Comparison of ENCODE assay signal across 8 cellular contexts in the genomic region with DNA sequence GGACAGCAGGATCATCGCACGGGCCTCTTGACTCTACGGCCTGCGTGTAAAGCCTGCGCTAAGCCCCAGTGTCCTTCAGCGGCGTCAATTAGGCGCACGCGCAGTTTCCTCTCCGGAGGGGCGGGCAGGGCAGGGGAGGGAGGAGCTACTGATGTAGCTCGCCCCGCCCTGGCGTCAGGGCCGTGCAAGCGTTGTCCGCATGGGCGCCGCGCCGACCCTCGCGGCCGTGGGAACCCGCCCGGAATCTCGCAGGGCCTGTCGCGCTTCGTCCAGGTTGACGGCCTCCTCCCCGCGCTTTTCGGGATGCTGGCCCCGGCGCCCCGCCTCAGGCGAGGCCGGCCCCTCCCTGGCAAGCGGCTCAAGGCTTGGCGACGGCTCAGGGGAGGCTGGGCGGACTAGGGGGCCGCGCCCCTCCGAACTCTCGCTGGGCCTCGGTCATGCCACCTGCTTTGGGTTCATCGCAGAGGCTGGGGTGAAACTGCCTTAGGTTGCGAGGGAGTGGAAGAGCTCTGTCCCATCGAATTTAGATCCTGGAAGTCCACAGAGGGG.
DNase-seq lines count a peak whose midpoint lies in the region; ATAC-seq and TF ChIP-seq lines count a peak whose summit lies in the region.

No MANE protein-coding gene starts in this region.

- intact Hi-C loops in dendritic cell treated with granulocyte-macrophage colony-stimulating factor and Interleukin-4, amounts not matched to agents 40 ng/mL and 50 ng/mL, for 4 days (cut with micrococcal nuclease), result no loop called here
- intact Hi-C loops in left lung (cut with DNase I), result no loop called here

- H3K4me1 ChIP-seq in Karpas-422 (ENCODE audit: low read length) (peaks cover 41% of the 10 kb centered on the region), left lung (peaks cover 29 to 30% of the 10 kb centered on the region in 2 donors)

- H3K36me3 ChIP-seq in Karpas-422 (ENCODE audit: insufficient read depth, low read length) (no peaks in the 10 kb centered on the region), left lung (peaks cover 0 to 15% of the 10 kb centered on the region in 2 donors)

- ATAC-seq in GM21390 (IDR thresholded peaks at IDR 0.05; ENCODE audit: unreplicated experiment), result peak; percentile 84
- peak; percentile 95 for ATAC-seq in left lung

- no peaks in the 10 kb centered on the region for H3K27me3 ChIP-seq in Karpas-422 (ENCODE audit: low read length)
- H3K27me3 ChIP-seq in left lung, result no peaks in the 10 kb centered on the region

- H4K20me1 ChIP-seq in Karpas-422 (ENCODE audit: insufficient read depth, low read depth, low read length), result no peaks in the 10 kb centered on the region

- peaks cover 66% of the 10 kb centered on the region for H3K4me1 Mint-ChIP-seq in dendritic cell treated with granulocyte-macrophage colony-stimulating factor and Interleukin-4, amounts not matched to agents 40 ng/mL and 50 ng/mL, for 4 days (ENCODE audit: low read depth)

- no peaks in the 10 kb centered on the region for H3K9me3 Mint-ChIP-seq in dendritic cell treated with granulocyte-macrophage colony-stimulating factor and Interleukin-4, amounts not matched to agents 40 ng/mL and 50 ng/mL, for 4 days

- H3K27ac Mint-ChIP-seq in dendritic cell treated with granulocyte-macrophage colony-stimulating factor and Interleukin-4, amounts not matched to agents 40 ng/mL and 50 ng/mL, for 4 days, result peak overlapping the region; percentile 86

- no peaks in the 10 kb centered on the region for H3K9me3 ChIP-seq in Karpas-422 (ENCODE audit: low read length)
- H3K9me3 ChIP-seq in left lung, result no peaks in the 10 kb centered on the region

- H3K4me3 ChIP-seq in Karpas-422 (ENCODE audit: low read length) (peak overlapping the region; percentile 65), left lung (peak overlapping the region; percentile 33 to 52)

- DNase-seq in CD1c-positive myeloid dendritic cell (ENCODE audit: extremely low spot score) (peak; percentile 88), Karpas-422 (peak; percentile 89), left lung (peak; percentile 92 to 96), NCI-H1417 treated with DMSO at 0.1 percent for 48 hours (lab: John Stamatoyannopoulos, UW) (no peak)
- DNase-seq in activated CD4-positive, alpha-beta T cell treated with anti-CD3 and anti-CD28 coated beads, Interleukin-2, amount 50 U/mL, for 4 hours, result peak; percentile 51 to 57
- peak; percentile 76 to 82 for DNase-seq in stimulated activated CD4-positive, alpha-beta T cell treated with anti-CD3 and anti-CD28 coated beads, Interleukin-2, amount 100 ng/mL, for 24 hours

- H3K9me2 ChIP-seq in Karpas-422 (replicated peaks; ENCODE audit: insufficient read depth, low read length), result no peaks in the 10 kb centered on the region

- peak overlapping the region; percentile 68 for H3K4me3 Mint-ChIP-seq in dendritic cell treated with granulocyte-macrophage colony-stimulating factor and Interleukin-4, amounts not matched to agents 40 ng/mL and 50 ng/mL, for 4 days

- peak overlapping the region; percentile 69 for H3K9ac ChIP-seq in Karpas-422 (ENCODE audit: low read length)

- H3K27me3 Mint-ChIP-seq in dendritic cell treated with granulocyte-macrophage colony-stimulating factor and Interleukin-4, amounts not matched to agents 40 ng/mL and 50 ng/mL, for 4 days, result no peaks in the 10 kb centered on the region

- H3K27ac ChIP-seq in Karpas-422 (ENCODE audit: low read length), result no peak overlapping the region
- H3K27ac ChIP-seq in left lung, result peak overlapping the region; percentile 69 to 78

- no peaks in the 10 kb centered on the region for H3K79me2 ChIP-seq in Karpas-422 (ENCODE audit: low read length)

- H3K4me2 ChIP-seq in Karpas-422 (ENCODE audit: low read depth, low read length, poor library complexity, severe bottlenecking), result peak overlapping the region; percentile 75

- H2AFZ ChIP-seq in Karpas-422 (ENCODE audit: low read length), result peak overlapping the region; percentile 87; the same call in 1 of the 2 replicates

- peak in 1 of 2 donors; percentile 10 for TF ChIP-seq CTCF in left lung (IDR thresholded peaks at IDR 0.05)

- H3K36me3 Mint-ChIP-seq in dendritic cell treated with granulocyte-macrophage colony-stimulating factor and Interleukin-4, amounts not matched to agents 40 ng/mL and 50 ng/mL, for 4 days (ENCODE audit: low read depth), result peaks cover 41% of the 10 kb centered on the region
